9 cellular contexts compared by ENCODE assay signal in the genomic region with DNA sequence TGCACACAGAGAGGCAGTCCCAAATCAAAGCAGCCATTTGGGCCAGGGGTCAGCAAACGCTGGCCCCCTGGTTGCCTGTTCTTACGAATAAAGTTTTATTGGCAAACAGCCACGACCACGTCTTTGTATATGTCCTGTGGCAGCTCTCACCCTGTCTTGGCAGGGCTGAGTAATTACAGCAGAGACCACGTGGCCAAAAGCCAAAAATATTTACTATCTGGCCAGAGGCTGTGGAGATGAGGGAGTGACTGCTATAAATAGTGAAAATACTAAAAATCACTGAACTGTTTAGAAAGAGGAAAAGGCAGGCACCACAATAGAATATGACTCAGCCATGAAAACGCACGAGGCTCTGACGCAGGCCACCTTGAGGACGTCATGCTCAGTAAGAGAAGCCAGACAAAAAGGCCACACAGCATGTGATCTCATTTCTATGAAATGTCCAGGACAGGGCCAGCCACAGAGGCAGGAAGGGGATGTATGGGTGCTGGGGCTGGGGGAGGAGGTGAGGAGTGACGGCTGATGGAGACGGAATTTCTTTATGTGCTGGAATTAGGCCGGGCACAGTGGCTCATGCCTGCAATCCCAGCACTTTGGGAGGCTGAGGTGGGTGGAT. TPM values are rescaled to one million over a fixed set of nuclear protein-coding genes. Genes with fewer than 3 reads are reported as not detected.
DNase-seq lines count a peak whose midpoint lies in the region; ATAC-seq and TF ChIP-seq lines count a peak whose summit lies in the region.
"Had no signal": no experiment of that assay in that cellular context is flagged by ENCODE, and none has a peak within 500 bp of the region (broad histone marks: within the 10 kb centered on the region; RNA-seq: fewer than 3 reads in every experiment).

No MANE protein-coding gene starts in this region.

- H3K4me3 Mint-ChIP-seq in endothelial cell (ENCODE audit: unreplicated experiment) = no peak overlapping the region
- no peak overlapping the region for H3K4me3 Mint-ChIP-seq in endodermal cell
- H3K4me3 Mint-ChIP-seq: stimulated activated naive CD8-positive, alpha-beta T cell treated with anti-CD3 and anti-CD28 coated beads, Interleukin-15, Interleukin-2, amounts not matched to agents 100 ng/mL and 50 ng/mL, for 24 hours had no signal

- H3K4me1 ChIP-seq in endodermal cell (ENCODE audit: control insufficient read depth, insufficient read depth, low read length) = no peaks in the 10 kb centered on the region

- no peaks in the 10 kb centered on the region for H3K9me3 ChIP-seq in endodermal cell (ENCODE audit: control insufficient read depth, low read length)

- DNase-seq in AG08396 (ENCODE audit: low spot score) (peak; percentile 92), NCI-H2196 treated with DMSO at 0.1 percent for 48 hours (lab: John Stamatoyannopoulos, UW; ENCODE audit: unreplicated experiment) (peak; percentile 32), endothelial cell (ENCODE audit: low spot score) (no peak), myocyte (ENCODE audit: low read depth) (peak; percentile 95), NCI-H526 treated with DMSO at 0.1 percent for 48 hours (lab: John Stamatoyannopoulos, UW) (no peak), endodermal cell (no peak), NCI-H82 treated with DMSO at 0.1 percent for 48 hours (lab: John Stamatoyannopoulos, UW; ENCODE audit: unreplicated experiment) (no peak)

- no peaks in the 10 kb centered on the region for H3K9me3 Mint-ChIP-seq in endothelial cell (ENCODE audit: unreplicated experiment)
- no peaks in the 10 kb centered on the region for H3K9me3 Mint-ChIP-seq in endodermal cell
- H3K9me3 Mint-ChIP-seq: stimulated activated naive CD8-positive, alpha-beta T cell treated with anti-CD3 and anti-CD28 coated beads, Interleukin-15, Interleukin-2, amounts not matched to agents 100 ng/mL and 50 ng/mL, for 24 hours had no signal

- peaks cover 3% of the 10 kb centered on the region for H3K27me3 Mint-ChIP-seq in endothelial cell (ENCODE audit: unreplicated experiment)
- no peaks in the 10 kb centered on the region for H3K27me3 Mint-ChIP-seq in endodermal cell (ENCODE audit: insufficient read depth)
- H3K27me3 Mint-ChIP-seq: stimulated activated naive CD8-positive, alpha-beta T cell treated with anti-CD3 and anti-CD28 coated beads, Interleukin-15, Interleukin-2, amounts not matched to agents 100 ng/mL and 50 ng/mL, for 24 hours had no signal

- no peak overlapping the region for H3K4me3 ChIP-seq in endodermal cell (ENCODE audit: low read length)

- TF ChIP-seq CTCF in endothelial cell (IDR thresholded peaks at IDR 0.05; ENCODE audit: unreplicated experiment) = no peak
- no peak for TF ChIP-seq CTCF in endodermal cell (conservative IDR thresholded peaks at IDR 0.05)

- no peaks in the 10 kb centered on the region for H3K36me3 ChIP-seq in endodermal cell (ENCODE audit: control insufficient read depth, insufficient read depth, low read length)

- H3K27ac ChIP-seq in endodermal cell (ENCODE audit: low read depth, low read length) = no peak overlapping the region

- H3K36me3 Mint-ChIP-seq in endothelial cell (ENCODE audit: low read depth, unreplicated experiment) = peaks cover 3% of the 10 kb centered on the region
- H3K36me3 Mint-ChIP-seq in endodermal cell (ENCODE audit: low read depth) = no peaks in the 10 kb centered on the region

- H3K4me1 Mint-ChIP-seq in endothelial cell (ENCODE audit: unreplicated experiment) (peaks cover 4% of the 10 kb centered on the region), endodermal cell (no peaks in the 10 kb centered on the region)

- no peak for ATAC-seq in HG03520 (IDR thresholded peaks at IDR 0.05; ENCODE audit: unreplicated experiment)

- H3K9ac ChIP-seq in endodermal cell (ENCODE audit: extremely low read depth, low read length, poor library complexity, severe bottlenecking) = no peak overlapping the region

- peak overlapping the region; percentile 55 for H3K27ac Mint-ChIP-seq in endothelial cell (ENCODE audit: unreplicated experiment)
- H3K27ac Mint-ChIP-seq in endodermal cell = no peak overlapping the region
- H3K27ac Mint-ChIP-seq: stimulated activated naive CD8-positive, alpha-beta T cell treated with anti-CD3 and anti-CD28 coated beads, Interleukin-15, Interleukin-2, amounts not matched to agents 100 ng/mL and 50 ng/mL, for 24 hours had no signal

- no peaks in the 10 kb centered on the region for H3K27me3 ChIP-seq in endodermal cell (ENCODE audit: control insufficient read depth, insufficient read depth, low read length, poor library complexity, severe bottlenecking)

- WGBS in endodermal cell (ENCODE audit: insufficient coverage in 1 of 2, insufficient read length in 1 of 2), 2 experiments = 89 to 96% methylated on average over 11 to 12 of the region's 12 CpGs

RNA-seq across cellular contexts. Expression of gene SMIM24, which starts 29.4 kb away (rescaled TPM):
- total RNA-seq in endothelial cell (ENCODE audit: unreplicated experiment) = not detected
- total RNA-seq in myocyte = not detected in 2 replicates
- polyA plus RNA-seq in myocyte (2012) = not detected
- total RNA-seq in endodermal cell = not detected
- polyA plus RNA-seq in endodermal cell (2013, experiment 1 of 2) = 1.4 TPM
- 1.5 TPM for polyA plus RNA-seq in endodermal cell (2013, experiment 2 of 2)

RNA-seq across cellular contexts. Expression of gene SMIM44, which starts 32.3 kb away (rescaled TPM):
- not detected for total RNA-seq in endothelial cell (ENCODE audit: unreplicated experiment)
- total RNA-seq in myocyte = not detected in 2 replicates
- polyA plus RNA-seq in myocyte (2012) = not detected
- not detected for total RNA-seq in endodermal cell
- polyA plus RNA-seq in endodermal cell (2013, experiment 1 of 2) = not detected
- not detected for polyA plus RNA-seq in endodermal cell (2013, experiment 2 of 2)

RNA-seq across cellular contexts. Expression of gene DOHH, which starts 49.6 kb away (rescaled TPM):
- total RNA-seq in endothelial cell (ENCODE audit: unreplicated experiment) (8.7 TPM), myocyte (17.5 and 24.1 TPM in 2 replicates), endodermal cell (10 to 100 TPM; 13.4 to 14.3 TPM)
- 12.9 TPM for polyA plus RNA-seq in myocyte (2012)
- 7.8 TPM for polyA plus RNA-seq in endodermal cell (2013, experiment 1 of 2)
- 7.8 TPM for polyA plus RNA-seq in endodermal cell (2013, experiment 2 of 2)

RNA-seq across cellular contexts. Expression of gene FZR1, which starts 55.2 kb away (rescaled TPM):
- total RNA-seq in endothelial cell (ENCODE audit: unreplicated experiment) = 38.9 TPM
- total RNA-seq in myocyte = 33.8 and 49.4 TPM in 2 replicates
- polyA plus RNA-seq in myocyte (2012) = 39.8 TPM
- total RNA-seq in endodermal cell = 10 to 100 TPM; 56.7 to 65.1 TPM
- polyA plus RNA-seq in endodermal cell (2013, experiment 1 of 2) = 49.5 TPM
- 52.5 TPM for polyA plus RNA-seq in endodermal cell (2013, experiment 2 of 2)

Comparison
In these comparisons a context has a peak if more than half of its experiments do, and no peak if none do; other contexts are left out.
1. DNase-seq: peak in AG08396 (single experiment), NCI-H2196 treated with DMSO at 0.1 percent for 48 hours (single experiment) and myocyte (single experiment); none in endothelial cell (single experiment), NCI-H526 treated with DMSO at 0.1 percent for 48 hours (single experiment), endodermal cell (single experiment) and NCI-H82 treated with DMSO at 0.1 percent for 48 hours (single experiment).